19 cellular contexts compared by ENCODE assay signal in genomic region chr3:45617430-45618080, GRCh38. TPM values are rescaled to one million over a fixed set of nuclear protein-coding genes. Genes with fewer than 3 reads are reported as not detected.
A peak's percentile ranks its signal among the peaks of the same experiment; 100 is the strongest.
DNase-seq lines count a peak whose midpoint lies in the region; ATAC-seq and TF ChIP-seq lines count a peak whose summit lies in the region.
"Had no signal": no experiment of that assay in that cellular context is flagged by ENCODE, and none has a peak within 500 bp of the region (broad histone marks: within the 10 kb centered on the region; RNA-seq: fewer than 3 reads in every experiment).

No MANE protein-coding gene starts in this region.

- peaks cover 11% of the 10 kb centered on the region for H3K4me1 ChIP-seq in mucosa of descending colon (ENCODE audit: low read depth)
- peaks cover 0 to 82% (median 42%) of the 10 kb centered on the region in 4 donors for H3K4me1 ChIP-seq in tibial artery

- H3K4me3 ChIP-seq in mucosa of descending colon (no peak overlapping the region), tibial artery (no peak overlapping the region)
- H3K4me3 ChIP-seq: K562, tibial nerve had no signal

- peaks cover 18% of the 10 kb centered on the region for H3K4me1 Mint-ChIP-seq in activated CD8-positive, alpha-beta T cell treated with anti-CD3 and anti-CD28 coated beads, Interleukin-2, amount 10 ng/mL, durations not matched to agents 7 days and 5 days (ENCODE audit: low read depth)
- H3K4me1 Mint-ChIP-seq in activated CD8-positive, alpha-beta T cell treated with anti-CD3 and anti-CD28 coated beads for 36 hours (ENCODE audit: low read depth), result peaks cover 6% of the 10 kb centered on the region
- peaks cover 50% of the 10 kb centered on the region for H3K4me1 Mint-ChIP-seq in chondrocyte (ENCODE audit: low read depth)

- no peaks in the 10 kb centered on the region for H3K9me3 Mint-ChIP-seq in activated CD8-positive, alpha-beta T cell treated with anti-CD3 and anti-CD28 coated beads, Interleukin-2, amount 10 ng/mL, durations not matched to agents 7 days and 5 days (ENCODE audit: insufficient read depth)
- H3K9me3 Mint-ChIP-seq in activated CD8-positive, alpha-beta T cell treated with anti-CD3 and anti-CD28 coated beads for 36 hours, result no peaks in the 10 kb centered on the region
- H3K9me3 Mint-ChIP-seq in chondrocyte (ENCODE audit: low read depth), result no peaks in the 10 kb centered on the region
- H3K9me3 Mint-ChIP-seq: activated T-cell treated with anti-CD3 and anti-CD28 coated beads, Interleukin-2, amount 50 U/mL, for 72 hours; CD4-positive, alpha-beta T cell; memory B cell had no signal

- CTCF ChIA-PET in activated CD8-positive, alpha-beta T cell treated with anti-CD3 and anti-CD28 coated beads, Interleukin-2, amount 10 ng/mL, durations not matched to agents 7 days and 5 days (lab: Charles Lee), result interaction anchor here (1.7 kb wide), 1 partner anchor 39 kb away, joined by 6 read pairs; no protein-coding TSS in a partner anchor
- CTCF ChIA-PET in activated CD8-positive, alpha-beta T cell treated with anti-CD3 and anti-CD28 coated beads for 36 hours (lab: Charles Lee), result no interaction called here
- CTCF ChIA-PET in RWPE1 (lab: Yijun Ruan, JAX), result no interaction called here

- peaks cover 51% of the 10 kb centered on the region for H3K36me3 Mint-ChIP-seq in activated CD8-positive, alpha-beta T cell treated with anti-CD3 and anti-CD28 coated beads, Interleukin-2, amount 10 ng/mL, durations not matched to agents 7 days and 5 days (ENCODE audit: low read depth)
- H3K36me3 Mint-ChIP-seq in activated CD8-positive, alpha-beta T cell treated with anti-CD3 and anti-CD28 coated beads for 36 hours (ENCODE audit: low read depth), result peaks cover 26% of the 10 kb centered on the region
- peaks cover 4% of the 10 kb centered on the region for H3K36me3 Mint-ChIP-seq in chondrocyte (ENCODE audit: low read depth)

- no peak for TF ChIP-seq CTCF in activated CD8-positive, alpha-beta T cell treated with anti-CD3 and anti-CD28 coated beads for 36 hours (IDR thresholded peaks at IDR 0.05)
- TF ChIP-seq CTCF in chondrocyte (IDR thresholded peaks at IDR 0.05) (no peak), mucosa of descending colon (IDR thresholded peaks at IDR 0.05) (no peak), tibial artery (IDR thresholded peaks at IDR 0.05) (no peak), RWPE1 (conservative IDR thresholded peaks at IDR 0.05; ENCODE audit: low read depth) (no peak)

- H3K36me3 ChIP-seq in mucosa of descending colon (ENCODE audit: low read depth) (no peaks in the 10 kb centered on the region), tibial artery (no peaks in the 10 kb centered on the region)

- no peaks in the 10 kb centered on the region for H3K27me3 Mint-ChIP-seq in activated CD8-positive, alpha-beta T cell treated with anti-CD3 and anti-CD28 coated beads, Interleukin-2, amount 10 ng/mL, durations not matched to agents 7 days and 5 days (ENCODE audit: low read depth)
- no peaks in the 10 kb centered on the region for H3K27me3 Mint-ChIP-seq in activated CD8-positive, alpha-beta T cell treated with anti-CD3 and anti-CD28 coated beads for 36 hours
- no peaks in the 10 kb centered on the region for H3K27me3 Mint-ChIP-seq in chondrocyte (ENCODE audit: low read depth)
- H3K27me3 Mint-ChIP-seq: CD4-positive, alpha-beta T cell; memory B cell had no signal

- H3K27ac Mint-ChIP-seq in activated CD8-positive, alpha-beta T cell treated with anti-CD3 and anti-CD28 coated beads, Interleukin-2, amount 10 ng/mL, durations not matched to agents 7 days and 5 days, result peak overlapping the region; percentile 35
- H3K27ac Mint-ChIP-seq in activated CD8-positive, alpha-beta T cell treated with anti-CD3 and anti-CD28 coated beads for 36 hours, result no peak overlapping the region
- H3K27ac Mint-ChIP-seq in chondrocyte (ENCODE audit: unreplicated experiment), result peak overlapping the region; percentile 57
- H3K27ac Mint-ChIP-seq: activated T-cell treated with anti-CD3 and anti-CD28 coated beads, Interleukin-2, amount 50 U/mL, for 72 hours; CD4-positive, alpha-beta T cell; memory B cell had no signal

- POLR2A ChIA-PET in activated CD8-positive, alpha-beta T cell treated with anti-CD3 and anti-CD28 coated beads, Interleukin-2, amount 10 ng/mL, durations not matched to agents 7 days and 5 days (lab: Charles Lee), result no interaction called here
- POLR2A ChIA-PET in activated CD8-positive, alpha-beta T cell treated with anti-CD3 and anti-CD28 coated beads for 36 hours (lab: Charles Lee), result interaction anchor here (0.5 kb wide), 1 partner anchor 112 kb away, joined by 3 read pairs; no protein-coding TSS in a partner anchor
- POLR2A ChIA-PET in RWPE1 (lab: Yijun Ruan, JAX; ENCODE audit: low non-redundant PET), result no interaction called here

- H3K9me3 ChIP-seq in mucosa of descending colon, result no peaks in the 10 kb centered on the region
- no peaks in the 10 kb centered on the region for H3K9me3 ChIP-seq in tibial artery
- H3K9me3 ChIP-seq: tibial nerve had no signal

- no peaks in the 10 kb centered on the region for H3K27me3 ChIP-seq in tibial artery
- H3K27me3 ChIP-seq: foreskin keratinocyte, tibial nerve had no signal

- H3K4me3 Mint-ChIP-seq in activated CD8-positive, alpha-beta T cell treated with anti-CD3 and anti-CD28 coated beads, Interleukin-2, amount 10 ng/mL, durations not matched to agents 7 days and 5 days, result no peak overlapping the region
- no peak overlapping the region for H3K4me3 Mint-ChIP-seq in activated CD8-positive, alpha-beta T cell treated with anti-CD3 and anti-CD28 coated beads for 36 hours
- no peak overlapping the region for H3K4me3 Mint-ChIP-seq in chondrocyte (ENCODE audit: unreplicated experiment)
- H3K4me3 Mint-ChIP-seq: activated T-cell treated with anti-CD3 and anti-CD28 coated beads, Interleukin-2, amount 50 U/mL, for 72 hours; CD4-positive, alpha-beta T cell; memory B cell had no signal

- no peak for DNase-seq in activated CD8-positive, alpha-beta T cell treated with anti-CD3 and anti-CD28 coated beads, Interleukin-2, amount 10 ng/mL, durations not matched to agents 7 days and 5 days
- no peak for DNase-seq in activated CD8-positive, alpha-beta T cell treated with anti-CD3 and anti-CD28 coated beads for 36 hours
- DNase-seq in chondrocyte (ENCODE audit: low spot score), result peak; percentile 43
- peak in 2 of 3 donors; percentile 35 to 48 for DNase-seq in mucosa of descending colon
- DNase-seq in tibial artery, result no peak
- DNase-seq in COR-L47 (lab: John Stamatoyannopoulos, UW), result no peak
- no peak for DNase-seq in RWPE1 (ENCODE audit: low spot score)
- DNase-seq: activated CD4-positive, alpha-beta T cell treated with anti-CD3 and anti-CD28 coated beads, Interleukin-2, amount 50 U/mL, for 48 hours; activated T-cell treated with anti-CD3 and anti-CD28 coated beads, Interleukin-2, amount 50 U/mL, for 72 hours; CD4-positive, alpha-beta T cell; foreskin keratinocyte; NCI-H1092 treated with DMSO at 0.1 percent for 48 hours; NCI-H748 treated with DMSO at 0.1 percent for 48 hours; PC-3 had no signal

- no peak for ATAC-seq in activated CD8-positive, alpha-beta T cell treated with anti-CD3 and anti-CD28 coated beads, Interleukin-2, amount 10 ng/mL, durations not matched to agents 7 days and 5 days
- no peak for ATAC-seq in activated CD8-positive, alpha-beta T cell treated with anti-CD3 and anti-CD28 coated beads for 36 hours
- ATAC-seq in mucosa of descending colon, result peak; percentile 83
- ATAC-seq in HG02798 (IDR thresholded peaks at IDR 0.05; ENCODE audit: poor library complexity, unreplicated experiment), result no peak
- ATAC-seq: activated T-cell treated with anti-CD3 and anti-CD28 coated beads, Interleukin-2, amount 50 U/mL, for 72 hours; foreskin keratinocyte; K562; PC-3; SK-N-SH treated with all-trans-retinoic acid at 6 μM for 48 hours had no signal

- H3K27ac ChIP-seq in tibial artery (peak overlapping the region; percentile 41 to 52), RWPE1 (no peak overlapping the region)
- H3K27ac ChIP-seq: foreskin keratinocyte had no signal

- intact Hi-C loops in activated CD8-positive, alpha-beta T cell treated with anti-CD3 and anti-CD28 coated beads for 36 hours (cut with micrococcal nuclease), result no loop called here
- intact Hi-C loops in mucosa of descending colon (cut with DNase I, micrococcal nuclease), result no loop called here
- intact Hi-C loops in tibial artery (cut with DNase I; ENCODE audit: low total_unique reads), result no loop called here

RNA-seq across cellular contexts. Expression of gene LIMD1, which starts 23.0 kb away (rescaled TPM):
- total RNA-seq in activated CD8-positive, alpha-beta T cell treated with anti-CD3 and anti-CD28 coated beads, Interleukin-2, amount 10 ng/mL, durations not matched to agents 7 days and 5 days, result 10 to 100 TPM; 48.4 to 49.4 TPM
- total RNA-seq in activated CD8-positive, alpha-beta T cell treated with anti-CD3 and anti-CD28 coated beads for 36 hours, result 10 to 100 TPM; 34.5 to 36.5 TPM
- total RNA-seq in chondrocyte, result 20.0 to 32.0 TPM (median 29.6 TPM) in 3 replicates
- 10 to 100 TPM; 36.0 to 40.9 (median 38.9) TPM for total RNA-seq in mucosa of descending colon

Comparison
In these comparisons a context has a peak if more than half of its experiments do, and no peak if none do; other contexts are left out.
1. DNase-seq: peak in chondrocyte (single experiment) and mucosa of descending colon (2 of 3); none in activated CD8-positive, alpha-beta T cell treated with anti-CD3 and anti-CD28 coated beads, Interleukin-2, amount 10 ng/mL, durations not matched to agents 7 days and 5 days (single experiment), activated CD8-positive, alpha-beta T cell treated with anti-CD3 and anti-CD28 coated beads for 36 hours (single experiment), tibial artery (0 of 2), COR-L47 (single experiment) and RWPE1 (single experiment).